1 cellular context compared by ENCODE assay signal in genomic region chr3:195823998-195824397, GRCh38.
TF ChIP-seq lines count a peak whose summit lies in the region.

No MANE protein-coding gene starts in this region.

TF ChIP-seq in HepG2, 621 proteins besides CTCF, POLR2A, EP300 and RAD21 (continued from another document):
- TF ChIP-seq, protein P1, sequence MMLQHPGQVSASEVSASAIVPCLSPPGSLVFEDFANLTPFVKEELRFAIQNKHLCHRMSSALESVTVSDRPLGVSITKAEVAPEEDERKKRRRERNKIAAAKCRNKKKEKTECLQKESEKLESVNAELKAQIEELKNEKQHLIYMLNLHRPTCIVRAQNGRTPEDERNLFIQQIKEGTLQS (CRISPR knock-in tag; IDR thresholded peaks at IDR 0.05): no peak
- TF ChIP-seq ZNF274 (CRISPR knock-in tag; IDR thresholded peaks at IDR 0.05): no peak
- TF ChIP-seq TCF7 (IDR thresholded peaks at IDR 0.05; ENCODE audit: low read depth): no peak
- TF ChIP-seq, protein P2, sequence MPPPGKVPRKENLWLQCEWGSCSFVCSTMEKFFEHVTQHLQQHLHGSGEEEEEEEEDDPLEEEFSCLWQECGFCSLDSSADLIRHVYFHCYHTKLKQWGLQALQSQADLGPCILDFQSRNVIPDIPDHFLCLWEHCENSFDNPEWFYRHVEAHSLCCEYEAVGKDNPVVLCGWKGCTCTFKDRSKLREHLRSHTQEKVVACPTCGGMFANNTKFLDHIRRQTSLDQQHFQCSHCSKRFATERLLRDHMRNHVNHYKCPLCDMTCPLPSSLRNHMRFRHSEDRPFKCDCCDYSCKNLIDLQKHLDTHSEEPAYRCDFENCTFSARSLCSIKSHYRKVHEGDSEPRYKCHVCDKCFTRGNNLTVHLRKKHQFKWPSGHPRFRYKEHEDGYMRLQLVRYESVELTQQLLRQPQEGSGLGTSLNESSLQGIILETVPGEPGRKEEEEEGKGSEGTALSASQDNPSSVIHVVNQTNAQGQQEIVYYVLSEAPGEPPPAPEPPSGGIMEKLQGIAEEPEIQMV (CRISPR knock-in tag; IDR thresholded peaks at IDR 0.05; ENCODE audit: low read depth): no peak
- peak; percentile 96 for TF ChIP-seq MAFF (IDR thresholded peaks at IDR 0.05; ENCODE audit: low read depth, low read length)
- TF ChIP-seq, protein P3, sequence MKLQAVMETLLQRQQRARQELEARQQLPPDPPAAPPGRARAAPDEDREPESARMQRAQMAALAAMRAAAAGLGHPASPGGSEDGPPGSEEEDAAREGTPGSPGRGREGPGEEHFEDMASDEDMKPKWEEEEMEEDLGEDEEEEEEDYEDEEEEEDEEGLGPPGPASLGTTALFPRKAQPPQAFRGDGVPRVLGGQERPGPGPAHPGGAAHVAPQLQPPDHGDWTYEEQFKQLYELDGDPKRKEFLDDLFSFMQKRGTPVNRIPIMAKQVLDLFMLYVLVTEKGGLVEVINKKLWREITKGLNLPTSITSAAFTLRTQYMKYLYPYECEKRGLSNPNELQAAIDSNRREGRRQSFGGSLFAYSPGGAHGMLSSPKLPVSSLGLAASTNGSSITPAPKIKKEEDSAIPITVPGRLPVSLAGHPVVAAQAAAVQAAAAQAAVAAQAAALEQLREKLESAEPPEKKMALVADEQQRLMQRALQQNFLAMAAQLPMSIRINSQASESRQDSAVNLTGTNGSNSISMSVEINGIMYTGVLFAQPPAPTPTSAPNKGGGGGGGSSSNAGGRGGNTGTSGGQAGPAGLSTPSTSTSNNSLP (IDR thresholded peaks at IDR 0.05; ENCODE audit: low read depth, low read length): no peak
- no peak for TF ChIP-seq KIAA2018 (CRISPR knock-in tag; IDR thresholded peaks at IDR 0.05; ENCODE audit: borderline replicate concordance)
- TF ChIP-seq MAFK (conservative IDR thresholded peaks at IDR 0.05 in 1 of 2, IDR thresholded peaks at IDR 0.05 in 1 of 2; ENCODE audit: low read length in 2 of 2): peak; percentile 95 to 96
- peak; percentile 20; the same call in 1 of the 2 replicates for TF ChIP-seq ZNF687 (CRISPR knock-in tag; IDR thresholded peaks at IDR 0.05)
- TF ChIP-seq ZNF768 (CRISPR knock-in tag; IDR thresholded peaks at IDR 0.05): no peak
- no peak for TF ChIP-seq RCOR2 (CRISPR knock-in tag; IDR thresholded peaks at IDR 0.05)
- no peak for TF ChIP-seq CENPX (CRISPR knock-in tag; IDR thresholded peaks at IDR 0.05)
- no peak for TF ChIP-seq ZNF749 (CRISPR knock-in tag; IDR thresholded peaks at IDR 0.05; ENCODE audit: borderline replicate concordance)
- no peak for TF ChIP-seq KDM6A (CRISPR knock-in tag; IDR thresholded peaks at IDR 0.05; ENCODE audit: low read depth)
- TF ChIP-seq, protein P4, sequence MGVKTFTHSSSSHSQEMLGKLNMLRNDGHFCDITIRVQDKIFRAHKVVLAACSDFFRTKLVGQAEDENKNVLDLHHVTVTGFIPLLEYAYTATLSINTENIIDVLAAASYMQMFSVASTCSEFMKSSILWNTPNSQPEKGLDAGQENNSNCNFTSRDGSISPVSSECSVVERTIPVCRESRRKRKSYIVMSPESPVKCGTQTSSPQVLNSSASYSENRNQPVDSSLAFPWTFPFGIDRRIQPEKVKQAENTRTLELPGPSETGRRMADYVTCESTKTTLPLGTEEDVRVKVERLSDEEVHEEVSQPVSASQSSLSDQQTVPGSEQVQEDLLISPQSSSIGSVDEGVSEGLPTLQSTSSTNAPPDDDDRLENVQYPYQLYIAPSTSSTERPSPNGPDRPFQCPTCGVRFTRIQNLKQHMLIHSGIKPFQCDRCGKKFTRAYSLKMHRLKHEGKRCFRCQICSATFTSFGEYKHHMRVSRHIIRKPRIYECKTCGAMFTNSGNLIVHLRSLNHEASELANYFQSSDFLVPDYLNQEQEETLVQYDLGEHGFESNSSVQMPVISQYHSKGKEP (CRISPR knock-in tag; IDR thresholded peaks at IDR 0.05): no peak
- TF ChIP-seq, protein P5, sequence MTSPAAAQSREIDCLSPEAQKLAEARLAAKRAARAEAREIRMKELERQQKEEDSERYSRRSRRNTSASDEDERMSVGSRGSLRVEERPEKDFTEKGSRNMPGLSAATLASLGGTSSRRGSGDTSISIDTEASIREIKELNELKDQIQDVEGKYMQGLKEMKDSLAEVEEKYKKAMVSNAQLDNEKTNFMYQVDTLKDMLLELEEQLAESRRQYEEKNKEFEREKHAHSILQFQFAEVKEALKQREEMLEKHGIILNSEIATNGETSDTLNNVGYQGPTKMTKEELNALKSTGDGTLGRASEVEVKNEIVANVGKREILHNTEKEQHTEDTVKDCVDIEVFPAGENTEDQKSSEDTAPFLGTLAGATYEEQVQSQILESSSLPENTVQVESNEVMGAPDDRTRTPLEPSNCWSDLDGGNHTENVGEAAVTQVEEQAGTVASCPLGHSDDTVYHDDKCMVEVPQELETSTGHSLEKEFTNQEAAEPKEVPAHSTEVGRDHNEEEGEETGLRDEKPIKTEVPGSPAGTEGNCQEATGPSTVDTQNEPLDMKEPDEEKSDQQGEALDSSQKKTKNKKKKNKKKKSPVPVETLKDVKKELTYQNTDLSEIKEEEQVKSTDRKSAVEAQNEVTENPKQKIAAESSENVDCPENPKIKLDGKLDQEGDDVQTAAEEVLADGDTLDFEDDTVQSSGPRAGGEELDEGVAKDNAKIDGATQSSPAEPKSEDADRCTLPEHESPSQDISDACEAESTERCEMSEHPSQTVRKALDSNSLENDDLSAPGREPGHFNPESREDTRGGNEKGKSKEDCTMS (CRISPR knock-in tag; conservative IDR thresholded peaks at IDR 0.05): no peak
- no peak for TF ChIP-seq ZBTB33 (CRISPR knock-in tag; IDR thresholded peaks at IDR 0.05)
- TF ChIP-seq MEIS1 (CRISPR knock-in tag; IDR thresholded peaks at IDR 0.05; ENCODE audit: borderline replicate concordance): no peak
